ENCODE assay signal across 7 cellular contexts in the genomic region with DNA sequence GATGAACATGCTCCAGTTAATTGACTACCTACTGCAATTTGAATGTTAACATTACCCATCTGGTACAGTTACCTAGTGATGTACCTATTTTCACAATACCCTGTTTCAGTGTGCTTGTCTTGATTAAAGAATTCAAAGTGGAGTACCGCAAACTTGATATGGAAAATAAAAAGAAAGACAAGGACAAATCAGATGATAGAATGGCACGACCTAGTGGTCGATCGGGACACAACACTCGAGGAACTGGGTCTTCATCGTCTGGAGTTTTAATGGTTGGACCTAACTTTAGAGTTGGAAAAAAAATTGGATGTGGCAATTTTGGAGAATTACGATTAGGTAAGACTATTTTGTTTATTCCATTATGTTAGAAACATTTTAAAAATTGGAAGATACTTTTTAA. TPM values are rescaled to one million over a fixed set of nuclear protein-coding genes. Genes with fewer than 3 reads are reported as not detected.
DNase-seq lines count a peak whose midpoint lies in the region; ATAC-seq, FAIRE-seq and TF ChIP-seq lines count a peak whose summit lies in the region.

No MANE protein-coding gene starts in this region.

- TF ChIP-seq CTCF in GM12873 (IDR thresholded peaks at IDR 0.05; ENCODE audit: insufficient read depth, low read depth, low read length, missing control alignments) (peak; percentile 29), bronchial epithelial cell (IDR thresholded peaks at IDR 0.05; ENCODE audit: insufficient read depth, low read length, severe bottlenecking) (peak; percentile 3), neural crest cell (conservative IDR thresholded peaks at IDR 0.05) (peak; percentile 58)

- H3K4me3 Mint-ChIP-seq in neural crest cell = no peak overlapping the region

- no peaks in the 10 kb centered on the region for H3K27me3 ChIP-seq in bronchial epithelial cell (ENCODE audit: control insufficient read depth, insufficient read depth, low read length)

- no peak overlapping the region for H3K27ac Mint-ChIP-seq in neural crest cell (ENCODE audit: unreplicated experiment)

- peaks cover 11% of the 10 kb centered on the region for H3K4me1 Mint-ChIP-seq in neural crest cell

- H3K36me3 ChIP-seq in bronchial epithelial cell (ENCODE audit: control insufficient read depth, insufficient read depth, low read length) = no peaks in the 10 kb centered on the region

- H3K4me3 ChIP-seq in bronchial epithelial cell (ENCODE audit: low read depth, low read length) = no peak overlapping the region

- DNase-seq in NCI-H226 = peak; percentile 8
- DNase-seq in bronchial epithelial cell (ENCODE audit: low read depth) = no peak
- DNase-seq in neural crest cell (ENCODE audit: low read depth, low spot score) = no peak
- no peak for DNase-seq in NCI-H1694 (lab: John Stamatoyannopoulos, UW)

- no peak for FAIRE-seq in bronchial epithelial cell (lab: Jason Lieb, UNC)

- ATAC-seq in GM21381 (IDR thresholded peaks at IDR 0.05; ENCODE audit: unreplicated experiment) (no peak), HG02763 (IDR thresholded peaks at IDR 0.05; ENCODE audit: unreplicated experiment) (no peak)

- H3K36me3 Mint-ChIP-seq in neural crest cell (ENCODE audit: low read depth) = peaks cover 3% of the 10 kb centered on the region

- H3K9me3 Mint-ChIP-seq in neural crest cell = no peaks in the 10 kb centered on the region

- H3K27me3 Mint-ChIP-seq in neural crest cell (ENCODE audit: low read depth) = no peaks in the 10 kb centered on the region

RNA-seq across cellular contexts. Expression of a gene that starts 33.5 kb away (rescaled TPM):
- 46.6 and 50.0 TPM in 2 replicates for total RNA-seq in bronchial epithelial cell
- total RNA-seq in neural crest cell = 43.2 and 43.3 TPM in 2 replicates

Comparison
In these comparisons a context has a peak if more than half of its experiments do, and no peak if none do; other contexts are left out.
1. CTCF ChIP-seq: peak in every context shown above with its lines; median percentile 58 in neural crest cell; 29 in GM12873; 3 in bronchial epithelial cell.